ENCODE assay signal across 1 cellular context in the genomic region with DNA sequence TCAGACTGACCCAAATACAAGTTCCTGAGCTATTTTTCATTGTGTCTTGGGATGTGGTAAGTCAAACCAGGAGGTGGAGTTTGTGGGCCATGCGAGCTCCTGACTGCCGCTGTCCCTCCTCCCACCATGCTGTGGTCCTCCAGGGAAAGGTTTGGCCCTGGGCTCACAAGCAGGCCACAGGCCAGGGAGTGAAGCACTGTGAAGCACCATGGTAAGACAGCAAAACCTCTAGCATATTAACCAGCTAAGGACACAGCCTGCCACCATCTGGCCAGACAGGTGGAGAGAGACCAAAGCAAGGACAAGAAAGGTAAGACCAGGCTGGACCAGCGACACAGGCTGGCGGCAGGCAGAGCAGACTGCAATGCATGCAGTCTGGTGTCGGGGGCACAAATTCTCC.
TF ChIP-seq lines count a peak whose summit lies in the region.

No MANE protein-coding gene starts in this region.

TF ChIP-seq in K562, 482 proteins besides CTCF, POLR2A, EP300 and RAD21:
- TF ChIP-seq, protein P1, sequence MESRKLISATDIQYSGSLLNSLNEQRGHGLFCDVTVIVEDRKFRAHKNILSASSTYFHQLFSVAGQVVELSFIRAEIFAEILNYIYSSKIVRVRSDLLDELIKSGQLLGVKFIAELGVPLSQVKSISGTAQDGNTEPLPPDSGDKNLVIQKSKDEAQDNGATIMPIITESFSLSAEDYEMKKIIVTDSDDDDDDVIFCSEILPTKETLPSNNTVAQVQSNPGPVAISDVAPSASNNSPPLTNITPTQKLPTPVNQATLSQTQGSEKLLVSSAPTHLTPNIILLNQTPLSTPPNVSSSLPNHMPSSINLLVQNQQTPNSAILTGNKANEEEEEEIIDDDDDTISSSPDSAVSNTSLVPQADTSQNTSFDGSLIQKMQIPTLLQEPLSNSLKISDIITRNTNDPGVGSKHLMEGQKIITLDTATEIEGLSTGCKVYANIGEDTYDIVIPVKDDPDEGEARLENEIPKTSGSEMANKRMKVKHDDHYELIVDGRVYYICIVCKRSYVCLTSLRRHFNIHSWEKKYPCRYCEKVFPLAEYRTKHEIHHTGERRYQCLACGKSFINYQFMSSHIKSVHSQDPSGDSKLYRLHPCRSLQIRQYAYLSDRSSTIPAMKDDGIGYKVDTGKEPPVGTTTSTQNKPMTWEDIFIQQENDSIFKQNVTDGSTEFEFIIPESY (CRISPR knock-in tag; IDR thresholded peaks at IDR 0.05): 0 out of 2 replicates have a peak, but pooled peaks have one; percentile 15
- no peak for TF ChIP-seq ZNF589 (CRISPR knock-in tag; IDR thresholded peaks at IDR 0.05; ENCODE audit: low read depth)
- peak; percentile 92 for TF ChIP-seq ZNF263 (CRISPR knock-in tag; IDR thresholded peaks at IDR 0.05; ENCODE audit: borderline replicate concordance)
